12 cellular contexts compared by ENCODE assay signal in the genomic region with DNA sequence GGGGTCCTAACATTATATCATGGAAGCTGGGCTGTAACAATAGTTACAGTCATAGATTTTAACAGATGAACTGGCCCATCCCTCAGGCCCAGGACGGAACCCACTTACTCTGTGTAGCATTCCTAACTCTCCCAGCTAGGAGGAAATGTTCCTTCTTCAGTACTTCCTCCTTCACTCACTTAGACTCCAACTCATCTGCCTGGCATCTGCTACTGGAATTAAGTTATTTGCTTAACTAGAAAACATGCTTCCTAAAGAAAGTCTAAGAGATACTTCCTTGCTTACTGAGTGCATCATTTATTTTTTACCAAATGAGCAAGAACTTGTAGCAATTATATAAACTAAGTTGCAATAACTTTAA. TPM values are rescaled to one million over a fixed set of nuclear protein-coding genes. Genes with fewer than 3 reads are reported as not detected.
DNase-seq lines count a peak whose midpoint lies in the region; ATAC-seq and TF ChIP-seq lines count a peak whose summit lies in the region.
"Had no signal": no experiment of that assay in that cellular context is flagged by ENCODE, and none has a peak within 500 bp of the region (broad histone marks: within the 10 kb centered on the region; RNA-seq: fewer than 3 reads in every experiment).

No MANE protein-coding gene starts in this region.

- H3K4me1 ChIP-seq in RWPE2 (ENCODE audit: insufficient read depth, poor library complexity, severe bottlenecking) (peaks cover 35% of the 10 kb centered on the region), esophagus squamous epithelium (peaks cover 24 to 72% (median 27%) of the 10 kb centered on the region in 3 donors)

- TF ChIP-seq POLR2A in esophagus squamous epithelium (IDR thresholded peaks at IDR 0.05): no peak

- no peaks in the 10 kb centered on the region for H3K27me3 ChIP-seq in RWPE2 (ENCODE audit: insufficient read depth, poor library complexity, severe bottlenecking)
- H3K27me3 ChIP-seq in esophagus squamous epithelium: no peaks in the 10 kb centered on the region

- ATAC-seq in RWPE2 (ENCODE audit: low read depth): peak; percentile 88
- ATAC-seq: left lobe of liver, right cardiac atrium had no signal

- H3K4me1 Mint-ChIP-seq in osteocyte (ENCODE audit: unreplicated experiment): peaks cover 40% of the 10 kb centered on the region
- peaks cover 22% of the 10 kb centered on the region for H3K4me1 Mint-ChIP-seq in CD14-positive monocyte

- no peaks in the 10 kb centered on the region for H3K27me3 Mint-ChIP-seq in osteocyte (ENCODE audit: unreplicated experiment)
- H3K27me3 Mint-ChIP-seq in CD14-positive monocyte (ENCODE audit: low read depth in 3 of 3): peaks cover 0 to 2% (median 0%) of the 10 kb centered on the region in 3 donors

- no peak overlapping the region for H3K4me3 ChIP-seq in RWPE2 (ENCODE audit: severe bottlenecking)
- H3K4me3 ChIP-seq in esophagus squamous epithelium: no peak overlapping the region

- H3K9me3 Mint-ChIP-seq in osteocyte (ENCODE audit: unreplicated experiment) (no peaks in the 10 kb centered on the region), CD14-positive monocyte (peaks cover 0 to 2% (median 0%) of the 10 kb centered on the region in 7 donors)
- H3K9me3 Mint-ChIP-seq: activated T-helper 1 cell treated with anti-CD3 and anti-CD28 coated beads, Interleukin-12 subunit alpha, Interleukin-12 subunit beta, Interleukin-2, Interleukin-4 antibody, amounts not matched to agents 30 ng/mL and 10 ng/mL and 1 ng/mL, durations not matched to agents 14 hours and 24 hours and 36 hours had no signal

- no peak for DNase-seq in RWPE2 (ENCODE audit: low spot score)
- no peak for DNase-seq in esophagus squamous epithelium (lab: John Stamatoyannopoulos, UW)
- DNase-seq in osteocyte (ENCODE audit: extremely low spot score, unreplicated experiment): no peak
- no peak for DNase-seq in CD14-positive monocyte (ENCODE audit: low spot score)
- no peak for DNase-seq in NCI-H748 (lab: John Stamatoyannopoulos, UW; ENCODE audit: unreplicated experiment)
- no peak for DNase-seq in NCI-H748 treated with DMSO at 0.1 percent for 48 hours (lab: John Stamatoyannopoulos, UW)
- no peak for DNase-seq in NCI-H82 treated with DMSO at 0.1 percent for 48 hours (lab: John Stamatoyannopoulos, UW; ENCODE audit: unreplicated experiment)
- DNase-seq: MV-4-11, right cardiac atrium had no signal

- WGBS in esophagus squamous epithelium, 2 donors: 13 to 27% methylated on average over 1 of the region's 1 CpG

- intact Hi-C loops in esophagus squamous epithelium (cut with DNase I) (no loop called here), CD14-positive monocyte (cut with micrococcal nuclease) (no loop called here)

- H3K27ac ChIP-seq in C4-2B (peak overlapping the region; percentile 68), RWPE2 (ENCODE audit: poor library complexity, severe bottlenecking) (peak overlapping the region; percentile 54), esophagus squamous epithelium (peak overlapping the region in 3 of 4 donors; percentile 48 to 64 (median 53))

- peaks cover 36% of the 10 kb centered on the region for H3K36me3 ChIP-seq in RWPE2 (ENCODE audit: low read depth)
- peaks cover 0 to 25% (median 6%) of the 10 kb centered on the region in 3 donors for H3K36me3 ChIP-seq in esophagus squamous epithelium

- H3K9me3 ChIP-seq in RWPE2 (ENCODE audit: severe bottlenecking) (peaks cover 2% of the 10 kb centered on the region), esophagus squamous epithelium (no peaks in the 10 kb centered on the region)

- H3K27ac Mint-ChIP-seq in osteocyte (ENCODE audit: unreplicated experiment): peak overlapping the region; percentile 70
- H3K27ac Mint-ChIP-seq in CD14-positive monocyte: no peak overlapping the region
- H3K27ac Mint-ChIP-seq: activated T-helper 1 cell treated with anti-CD3 and anti-CD28 coated beads, Interleukin-12 subunit alpha, Interleukin-12 subunit beta, Interleukin-2, Interleukin-4 antibody, amounts not matched to agents 30 ng/mL and 10 ng/mL and 1 ng/mL, durations not matched to agents 14 hours and 24 hours and 36 hours had no signal

- H3K4me3 Mint-ChIP-seq in osteocyte (ENCODE audit: unreplicated experiment) (no peak overlapping the region), CD14-positive monocyte (no peak overlapping the region)
- H3K4me3 Mint-ChIP-seq: activated T-helper 1 cell treated with anti-CD3 and anti-CD28 coated beads, Interleukin-12 subunit alpha, Interleukin-12 subunit beta, Interleukin-2, Interleukin-4 antibody, amounts not matched to agents 30 ng/mL and 10 ng/mL and 1 ng/mL, durations not matched to agents 14 hours and 24 hours and 36 hours had no signal

- H3K36me3 Mint-ChIP-seq in osteocyte (ENCODE audit: unreplicated experiment): peaks cover 6% of the 10 kb centered on the region
- H3K36me3 Mint-ChIP-seq in CD14-positive monocyte: peaks cover 12 to 22% of the 10 kb centered on the region in 2 donors

- no peak for TF ChIP-seq CTCF in C4-2B (conservative IDR thresholded peaks at IDR 0.05)
- TF ChIP-seq CTCF in RWPE2 (IDR thresholded peaks at IDR 0.05; ENCODE audit: poor library complexity, severe bottlenecking): no peak
- no peak for TF ChIP-seq CTCF in esophagus squamous epithelium (IDR thresholded peaks at IDR 0.05)
- no peak for TF ChIP-seq CTCF in osteocyte (IDR thresholded peaks at IDR 0.05)
- no peak for TF ChIP-seq CTCF in CD14-positive monocyte (IDR thresholded peaks at IDR 0.05)

RNA-seq across cellular contexts. Expression of a gene that starts 20.5 kb away (rescaled TPM):
- 100 to 1,000 TPM in 2 of 4 donors, 10 to 100 TPM in 2; 71.0 to 121 (median 105) TPM for total RNA-seq in esophagus squamous epithelium
- 36.2 and 43.7 TPM in 2 replicates for total RNA-seq in osteocyte
- polyA plus RNA-seq in CD14-positive monocyte: 10 to 100 TPM in 1 of 2 donors, 1 to 10 TPM in 1; 6.4 to 10.1 TPM
